Comparison of ENCODE assay signal across 21 cellular contexts in genomic region chr2:240431276-240431662, GRCh38. TPM values are rescaled to one million over a fixed set of nuclear protein-coding genes. Genes with fewer than 3 reads are reported as not detected.
DNase-seq lines count a peak whose midpoint lies in the region; ATAC-seq, FAIRE-seq and TF ChIP-seq lines count a peak whose summit lies in the region.
"Had no signal": no experiment of that assay in that cellular context is flagged by ENCODE, and none has a peak within 500 bp of the region (broad histone marks: within the 10 kb centered on the region; RNA-seq: fewer than 3 reads in every experiment).

No MANE protein-coding gene starts in this region.

- H3K27me3 ChIP-seq in Peyer's patch (peaks cover 0 to under 1% of the 10 kb centered on the region in 2 donors), left ventricle myocardium inferior (ENCODE audit: low read depth) (peaks cover 36% of the 10 kb centered on the region), pancreas (no peaks in the 10 kb centered on the region)
- H3K27me3 ChIP-seq: gastrocnemius medialis had no signal

- H3K9me3 ChIP-seq in Peyer's patch (no peaks in the 10 kb centered on the region), left ventricle myocardium inferior (replicated peaks) (no peaks in the 10 kb centered on the region), pancreas (no peaks in the 10 kb centered on the region)
- H3K9me3 ChIP-seq: gastrocnemius medialis, transverse colon had no signal

- H3K27ac ChIP-seq in Peyer's patch, result no peak overlapping the region
- no peak overlapping the region for H3K27ac ChIP-seq in left ventricle myocardium inferior (replicated peaks)
- no peak overlapping the region for H3K27ac ChIP-seq in pancreas
- H3K27ac ChIP-seq: 22Rv1, gastrocnemius medialis, KMS-11, transverse colon had no signal

- peak; percentile 15 to 47 for DNase-seq in NCI-H524 (lab: John Stamatoyannopoulos, UW)
- DNase-seq in NCI-H524 treated with DMSO at 0.1 percent for 48 hours (lab: John Stamatoyannopoulos, UW), result no peak
- peak in 2 of 3 donors; percentile 36 to 39 for DNase-seq in Peyer's patch
- DNase-seq in left ventricle myocardium inferior, result peak; percentile 5
- DNase-seq in pancreas, result peak in 4 of 6 donors; percentile 1 to 39 (median 22)
- DNase-seq in Kasumi-1 (lab: John Stamatoyannopoulos, UW), result no peak
- no peak for DNase-seq in hypothalamus (lab: John Stamatoyannopoulos, UW)
- DNase-seq: activated CD4-positive, alpha-beta T cell treated with anti-CD3 and anti-CD28 coated beads, Interleukin-2, amount 50 U/mL, for 1 hour; activated naive CD8-positive, alpha-beta T cell treated with anti-CD3 and anti-CD28 coated beads, Interleukin-2, amount 50 U/mL, for 24 hours; AML-193; COR-L47; erythroblast; NCI-H1048; NCI-H2029 treated with DMSO at 0.1 percent for 48 hours; stimulated activated naive CD4-positive, alpha-beta T cell had no signal

- 74 to 76% methylated on average over 3 of the region's 3 CpGs for WGBS in pancreas, 2 donors

- peaks cover 0 to 10% (median 3%) of the 10 kb centered on the region in 4 donors for H3K4me1 ChIP-seq in Peyer's patch
- peaks cover 14% of the 10 kb centered on the region for H3K4me1 ChIP-seq in left ventricle myocardium inferior
- peaks cover 0 to 10% (median 0%) of the 10 kb centered on the region in 3 donors for H3K4me1 ChIP-seq in pancreas

- ATAC-seq in pancreas (no peak), HG03135 (IDR thresholded peaks at IDR 0.05; ENCODE audit: unreplicated experiment) (no peak)
- ATAC-seq: activated naive CD8-positive, alpha-beta T cell treated with anti-CD3 and anti-CD28 coated beads, Interleukin-2, amount 50 U/mL, for 24 hours; gastrocnemius medialis had no signal

- H3K4me3 ChIP-seq in Peyer's patch (no peak overlapping the region), left ventricle myocardium inferior (no peak overlapping the region), pancreas (no peak overlapping the region)
- H3K4me3 ChIP-seq: gastrocnemius medialis, transverse colon had no signal

- TF ChIP-seq POLR2A in Peyer's patch (IDR thresholded peaks at IDR 0.05), result no peak

- H3K36me3 ChIP-seq in Peyer's patch (no peaks in the 10 kb centered on the region), left ventricle myocardium inferior (no peaks in the 10 kb centered on the region), pancreas (no peaks in the 10 kb centered on the region)
- H3K36me3 ChIP-seq: gastrocnemius medialis, transverse colon had no signal

- no peak for FAIRE-seq in pancreas (lab: Jason Lieb, UNC)
- FAIRE-seq: TTC549 had no signal

- TF ChIP-seq CTCF in Peyer's patch (IDR thresholded peaks at IDR 0.05), result no peak
- no peak for TF ChIP-seq CTCF in left ventricle myocardium inferior (IDR thresholded peaks at IDR 0.05; ENCODE audit: borderline replicate concordance)
- TF ChIP-seq CTCF in pancreas (IDR thresholded peaks at IDR 0.05), result no peak

- intact Hi-C loops in left ventricle myocardium inferior (cut with micrococcal nuclease), result no loop called here
- intact Hi-C loops in pancreas (cut with DNase I), result no loop called here

RNA-seq across cellular contexts. Expression of gene GPC1, which starts 4.2 kb away (rescaled TPM):
- 10 to 100 TPM in 1 of 4 donors, 1 to 10 TPM in 3; 4.4 to 18.2 (median 7.1) TPM for total RNA-seq in Peyer's patch
- 187 TPM for total RNA-seq in left ventricle myocardium inferior
- 10 to 100 TPM; 11.7 to 37.6 (median 16.3) TPM for total RNA-seq in pancreas
- 10 to 100 TPM; 23.2 to 27.5 TPM for polyA plus RNA-seq in pancreas

Comparison
In these comparisons a context has a peak if more than half of its experiments do, and no peak if none do; other contexts are left out.
1. DNase-seq: peak in NCI-H524 (2 of 2), Peyer's patch (2 of 3), left ventricle myocardium inferior (single experiment) and pancreas (4 of 6); none in NCI-H524 treated with DMSO at 0.1 percent for 48 hours (single experiment), Kasumi-1 (0 of 2) and hypothalamus (0 of 51).